In the genomic region with DNA sequence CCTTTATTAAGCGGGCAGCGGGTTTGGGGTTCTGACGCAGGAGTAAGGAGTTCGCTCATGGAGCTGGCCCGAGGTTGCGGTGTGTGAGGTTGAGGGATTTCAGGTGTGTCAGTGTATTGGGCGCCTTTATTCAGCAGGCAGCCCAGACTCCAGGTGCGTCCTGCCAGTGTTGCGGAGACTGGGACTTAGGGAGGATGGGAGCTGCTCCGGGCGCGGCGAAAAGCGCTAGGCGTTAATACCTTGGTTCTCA, we compare ENCODE assay signal across 8 cellular contexts. TPM values are rescaled to one million over a fixed set of nuclear protein-coding genes. Genes with fewer than 3 reads are reported as not detected.
DNase-seq lines count a peak whose midpoint lies in the region; ATAC-seq and TF ChIP-seq lines count a peak whose summit lies in the region.

No MANE protein-coding gene starts in this region.

- intact Hi-C loops in esophagus muscularis mucosa (cut with DNase I) (no loop called here), prostate gland (cut with DNase I) (loop anchor here (1.0 to 2.0 kb wide), 2 partner anchors 29 to 68 kb away; partner anchors contain the start of genes CATSPERD, LONP1, SAFB and SAFB2)

- no peak for TF ChIP-seq EP300 in esophagus muscularis mucosa (IDR thresholded peaks at IDR 0.05)

- H3K4me3 ChIP-seq in GM06990 (replicated peaks; ENCODE audit: low read depth, low read length) (peak overlapping the region; percentile 98), esophagus muscularis mucosa (peak overlapping the region; percentile 61 to 73 (median 66)), prostate gland (peak overlapping the region; percentile 54 to 73)

- TF ChIP-seq CTCF in GM06990 (IDR thresholded peaks at IDR 0.05; ENCODE audit: insufficient read depth, low read length, poor library complexity, severe bottlenecking) = no peak
- no peak for TF ChIP-seq CTCF in esophagus muscularis mucosa (IDR thresholded peaks at IDR 0.05)
- no peak for TF ChIP-seq CTCF in prostate gland (IDR thresholded peaks at IDR 0.05)

- TF ChIP-seq POLR2A in esophagus muscularis mucosa (IDR thresholded peaks at IDR 0.05; ENCODE audit: low read depth) = no peak
- no peak for TF ChIP-seq POLR2A in prostate gland (IDR thresholded peaks at IDR 0.05)

- no peaks in the 10 kb centered on the region for H3K9me3 ChIP-seq in esophagus muscularis mucosa
- no peaks in the 10 kb centered on the region for H3K9me3 ChIP-seq in prostate gland

- DNase-seq in GM06990 (ENCODE audit: extremely low read depth, insufficient read length) = no peak
- peak; percentile 44 for DNase-seq in RPMI8226
- no peak for DNase-seq in esophagus muscularis mucosa (ENCODE audit: extremely low spot score)
- no peak for DNase-seq in prostate gland (ENCODE audit: low spot score)
- no peak for DNase-seq in NCI-H187 (lab: John Stamatoyannopoulos, UW)
- no peak for DNase-seq in effector CD4-positive, alpha-beta T cell
- no peak for DNase-seq in activated gamma-delta T cell (lab: John Stamatoyannopoulos, UW)

- ATAC-seq in HG03280 (IDR thresholded peaks at IDR 0.05; ENCODE audit: unreplicated experiment) = no peak

- H3K4me1 ChIP-seq in esophagus muscularis mucosa = peaks cover 25 to 63% (median 53%) of the 10 kb centered on the region in 4 donors
- peaks cover 13% of the 10 kb centered on the region for H3K4me1 ChIP-seq in prostate gland (replicated peaks)

- H3K27me3 ChIP-seq in GM06990 (replicated peaks; ENCODE audit: control insufficient read depth, insufficient read depth, low read length) (no peaks in the 10 kb centered on the region), esophagus muscularis mucosa (no peaks in the 10 kb centered on the region), prostate gland (replicated peaks; ENCODE audit: insufficient read depth) (no peaks in the 10 kb centered on the region)

- WGBS in esophagus muscularis mucosa = 4% methylated on average over 15 of the region's 15 CpGs
- WGBS in prostate gland = 2% methylated on average over 15 of the region's 15 CpGs

- peaks cover 44% of the 10 kb centered on the region for H3K36me3 ChIP-seq in GM06990 (ENCODE audit: control insufficient read depth, insufficient read depth, low read length)
- peaks cover 29 to 44% (median 44%) of the 10 kb centered on the region in 4 donors for H3K36me3 ChIP-seq in esophagus muscularis mucosa
- H3K36me3 ChIP-seq in prostate gland = peaks cover 2 to 30% of the 10 kb centered on the region in 2 donors

- H3K27ac ChIP-seq in esophagus muscularis mucosa (replicated peaks in 1 of 4) (peak overlapping the region; percentile 86 to 91 (median 90)), prostate gland (peak overlapping the region; percentile 86 to 89)

RNA-seq across cellular contexts. Expression of gene RPL36, which starts 0.8 kb away (rescaled TPM):
- total RNA-seq in esophagus muscularis mucosa (100 to 1,000 TPM; 461 to 719 (median 614) TPM), prostate gland (1,000 to 10,000 TPM in 1 of 2 donors, 100 to 1,000 TPM in 1; 628 to 1,303 TPM)

RNA-seq across cellular contexts. Expression of gene HSD11B1L, which starts 10.1 kb away (rescaled TPM):
- total RNA-seq in esophagus muscularis mucosa (10 to 100 TPM; 15.0 to 21.8 (median 17.8) TPM), prostate gland (10 to 100 TPM; 15.6 to 17.9 TPM)

RNA-seq across cellular contexts. Expression of gene MICOS13, which starts 10.6 kb away (rescaled TPM):
- total RNA-seq in esophagus muscularis mucosa = 10 to 100 TPM; 46.4 to 70.0 (median 59.3) TPM
- total RNA-seq in prostate gland = 10 to 100 TPM; 42.8 to 54.2 TPM

RNA-seq across cellular contexts. Expression of gene LONP1, which starts 29.1 kb away (rescaled TPM):
- total RNA-seq in esophagus muscularis mucosa = 10 to 100 TPM; 49.0 to 70.4 (median 54.3) TPM
- total RNA-seq in prostate gland = 100 to 1,000 TPM in 1 of 2 donors, 10 to 100 TPM in 1; 62.7 to 120 TPM

RNA-seq across cellular contexts. Expression of gene CATSPERD, which starts 29.6 kb away (rescaled TPM):
- total RNA-seq in esophagus muscularis mucosa (under 1 TPM in 1 of 4 donors, not detected in 3; 0.19 TPM), prostate gland (1 to 10 TPM in 1 of 2 donors, not detected in 1; 1.4 TPM)
